12 cellular contexts compared by ENCODE assay signal in genomic region chr14:100212476-100213333, GRCh38. TPM values are rescaled to one million over a fixed set of nuclear protein-coding genes. Genes with fewer than 3 reads are reported as not detected.
DNase-seq lines count a peak whose midpoint lies in the region; ATAC-seq and TF ChIP-seq lines count a peak whose summit lies in the region.
"Had no signal": no experiment of that assay in that cellular context is flagged by ENCODE, and none has a peak within 500 bp of the region (broad histone marks: within the 10 kb centered on the region; RNA-seq: fewer than 3 reads in every experiment).

No MANE protein-coding gene starts in this region.

- peak overlapping the region; percentile 87 for H3K4me3 Mint-ChIP-seq in CD4-positive, alpha-beta T cell
- H3K4me3 Mint-ChIP-seq in naive B cell = peak overlapping the region in 7 of 8 donors; percentile 48 to 90 (median 73)

- peak overlapping the region; percentile 48 for H3K27ac ChIP-seq in CD4-positive, alpha-beta T cell (ENCODE audit: low read depth, low read length)
- H3K27ac ChIP-seq in HCT116 (ENCODE audit: low read depth, low read length) = peak overlapping the region; percentile 93; the same call in 1 of the 2 replicates

- no peak for ATAC-seq in CD4-positive, alpha-beta T cell (ENCODE audit: poor library complexity)
- ATAC-seq in HCT116 = no peak
- ATAC-seq in naive B cell (ENCODE audit: low read depth in 2 of 2) = no peak
- no peak for ATAC-seq in GM21447 (IDR thresholded peaks at IDR 0.05; ENCODE audit: unreplicated experiment)
- ATAC-seq: left cardiac atrium had no signal

- no peaks in the 10 kb centered on the region for H3K36me3 ChIP-seq in HCT116 (ENCODE audit: control insufficient read depth in 1 of 2, insufficient read depth in 2 of 2, low read length in 2 of 2)

- RAD21 ChIA-PET in HCT116 (lab: Charles Lee; ENCODE audit: low non-redundant PET in 1 of 2, low total read pairs in 2 of 2, uncharacterized antibody in 2 of 2, unreplicated experiment in 2 of 2) = no interaction called here

- H3K4me3 ChIP-seq in HCT116 (replicated peaks in 1 of 2; ENCODE audit: low read depth in 1 of 2, low read length in 2 of 2) = peak overlapping the region in 1 of 2 experiments; percentile 84; a peak in 1 of 4 replicates

- peak overlapping the region; percentile 97 for H3K9ac ChIP-seq in HCT116 (ENCODE audit: low read length)

- H3K4me2 ChIP-seq in HCT116 (ENCODE audit: low read length) = peak overlapping the region; percentile 91

- peaks cover 20 to 34% of the 10 kb centered on the region in 2 experiments for H3K4me1 ChIP-seq in HCT116 (ENCODE audit: control insufficient read depth in 1 of 2, insufficient read depth in 2 of 2, low read length in 2 of 2)

- no peaks in the 10 kb centered on the region for H3K27me3 Mint-ChIP-seq in CD4-positive, alpha-beta T cell
- no peaks in the 10 kb centered on the region for H3K27me3 Mint-ChIP-seq in naive B cell

- no peak for TF ChIP-seq RAD21 in HCT116 (IDR thresholded peaks at IDR 0.05; ENCODE audit: low read depth)

- H4K20me1 ChIP-seq in HCT116 (ENCODE audit: insufficient read depth) = no peaks in the 10 kb centered on the region

- no peaks in the 10 kb centered on the region for H3K9me3 ChIP-seq in CD4-positive, alpha-beta T cell (ENCODE audit: control insufficient read depth, low read length)
- H3K9me3 ChIP-seq in HCT116 (ENCODE audit: control insufficient read depth in 1 of 2, insufficient read depth in 1 of 2, low read depth in 1 of 2, low read length in 2 of 2) = no peaks in the 10 kb centered on the region

- BruUV-seq in HCT116 (replicated peaks; lab: Mats Ljungman, UMichigan) = no TSS peak

- no peak for DNase-seq in CD4-positive, alpha-beta T cell
- DNase-seq in HCT116 (ENCODE audit: low read depth, low spot score) = no peak
- peak; percentile 38 to 42 for DNase-seq in activated T-cell treated with anti-CD3 and anti-CD28 coated beads, Interleukin-2, amount 50 U/mL, for 48 hours
- DNase-seq in naive B cell = no peak
- DNase-seq in activated CD4-positive, CD25-positive, alpha-beta regulatory T cell (lab: John Stamatoyannopoulos, UW) = no peak
- DNase-seq in NCI-H2081 treated with DMSO at 0.1 percent for 48 hours (lab: John Stamatoyannopoulos, UW) = no peak
- DNase-seq in Kasumi-1 (lab: John Stamatoyannopoulos, UW) = no peak
- DNase-seq: amniotic stem cell, left cardiac atrium, NCI-H1417, SHP77 had no signal

- H3K27me3 ChIP-seq in CD4-positive, alpha-beta T cell (ENCODE audit: control insufficient read depth, insufficient read depth, low read length) = no peaks in the 10 kb centered on the region
- no peaks in the 10 kb centered on the region for H3K27me3 ChIP-seq in HCT116 (ENCODE audit: insufficient read depth, low read length)

- no peaks in the 10 kb centered on the region for H3K9me2 ChIP-seq in HCT116 (ENCODE audit: insufficient read depth)

- no peaks in the 10 kb centered on the region; the same call in 1 of the 2 replicates for H3K79me2 ChIP-seq in HCT116 (ENCODE audit: insufficient read depth, low read length)

- peak overlapping the region; percentile 91 for H3K27ac Mint-ChIP-seq in CD4-positive, alpha-beta T cell
- peak overlapping the region in 2 of 6 donors; percentile 51 to 53 for H3K27ac Mint-ChIP-seq in naive B cell

- CTCF ChIA-PET in CD4-positive, alpha-beta T cell (lab: Charles Lee) = interaction anchor here (0.8 to 4.5 kb wide), 4 partner anchors 11 to 34 kb away, joined by 3 to 22 read pairs (median 6); no protein-coding TSS in a partner anchor
- CTCF ChIA-PET in HCT116 (lab: Charles Lee) = interaction anchor here (1.3 kb wide), 1 partner anchor 19 kb away, joined by 4 read pairs; no protein-coding TSS in a partner anchor

- no peak for TF ChIP-seq CTCF in CD4-positive, alpha-beta T cell (IDR thresholded peaks at IDR 0.05)
- TF ChIP-seq CTCF in HCT116 (IDR thresholded peaks at IDR 0.05 in 2 of 3, conservative IDR thresholded peaks at IDR 0.05 in 1 of 3; ENCODE audit: borderline replicate concordance in 1 of 3, insufficient read depth in 1 of 3, low read depth in 2 of 3, low read length in 2 of 3) = no peak

- H3K4me1 Mint-ChIP-seq in CD4-positive, alpha-beta T cell (ENCODE audit: low read depth) = peaks cover 32% of the 10 kb centered on the region
- peaks cover 7 to 19% (median 15%) of the 10 kb centered on the region in 3 donors for H3K4me1 Mint-ChIP-seq in naive B cell

- H3K36me3 Mint-ChIP-seq in CD4-positive, alpha-beta T cell (ENCODE audit: low read depth) = no peaks in the 10 kb centered on the region
- no peaks in the 10 kb centered on the region for H3K36me3 Mint-ChIP-seq in naive B cell

- intact Hi-C loops in CD4-positive, alpha-beta T cell (cut with DNase I, micrococcal nuclease) = loop anchor here (1.0 to 10.0 kb wide), 3 partner anchors 9 to 528 kb away; partner anchors contain the start of gene CYP46A1 (in 1 of the 2)
- intact Hi-C loops in HCT116 (cut with micrococcal nuclease) = no loop called here

- H2AFZ ChIP-seq in HCT116 (ENCODE audit: low read depth, low read length, poor library complexity, severe bottlenecking) = no peak overlapping the region

- POLR2A ChIA-PET in CD4-positive, alpha-beta T cell (lab: Charles Lee) = interaction anchor here (0.9 to 7.1 kb wide), 6 partner anchors 8 to 242 kb away, joined by 3 to 98 read pairs (median 6); no protein-coding TSS in a partner anchor
- POLR2A ChIA-PET in HCT116 (lab: Charles Lee) = interaction anchor here (1.2 kb wide), 1 partner anchor 8 kb away, joined by 3 read pairs; no protein-coding TSS in a partner anchor

- H3K9me3 Mint-ChIP-seq in CD4-positive, alpha-beta T cell = no peaks in the 10 kb centered on the region
- H3K9me3 Mint-ChIP-seq in naive B cell = peaks cover 0 to under 1% (median 0%) of the 10 kb centered on the region in 7 donors

- TF ChIP-seq POLR2A in HCT116 (IDR thresholded peaks at IDR 0.05; ENCODE audit: borderline replicate concordance, extremely low read depth, insufficient read depth, insufficient read length) = no peak

TF ChIP-seq in HCT116, 20 proteins besides CTCF, POLR2A, EP300 and RAD21:
- TF ChIP-seq EGR1 (IDR thresholded peaks at IDR 0.05; ENCODE audit: low read depth) (no peak), POLR2AphosphoS5 (IDR thresholded peaks at IDR 0.05; ENCODE audit: low read depth, low read length) (peak; percentile 16; the same call in 1 of the 2 replicates)

RNA-seq across cellular contexts. Expression of gene YY1, which starts 26.2 kb away (rescaled TPM):
- total RNA-seq in CD4-positive, alpha-beta T cell = 10 to 100 TPM; 68.9 to 70.4 TPM
- total RNA-seq in HCT116 (2021; ENCODE audit: unreplicated experiment) = 111 TPM
- polyA plus RNA-seq in HCT116 (2012) = 37.0 and 40.0 TPM in 2 replicates
- 10 to 100 TPM; 12.7 to 25.0 (median 18.7) TPM for polyA plus RNA-seq in naive B cell (ENCODE audit: low read depth in 6 of 6)

RNA-seq across cellular contexts. Expression of gene DEGS2, which starts 53.3 kb away (rescaled TPM):
- total RNA-seq in CD4-positive, alpha-beta T cell = under 1 TPM in 1 of 2 experiments, not detected in 1; 0.11 TPM
- total RNA-seq in HCT116 (2021; ENCODE audit: unreplicated experiment) = 1.8 TPM
- polyA plus RNA-seq in HCT116 (2012) = 2.3 and 4.6 TPM in 2 replicates
- 1 to 10 TPM in 3 of 6 donors, under 1 TPM in 3; 0.29 to 3.6 (median 0.96) TPM for polyA plus RNA-seq in naive B cell (ENCODE audit: low read depth in 6 of 6)

Comparison
In these comparisons a context has a peak if more than half of its experiments do, and no peak if none do; other contexts are left out.
1. DNase-seq: peak in activated T-cell treated with anti-CD3 and anti-CD28 coated beads, Interleukin-2, amount 50 U/mL, for 48 hours (2 of 2); none in CD4-positive, alpha-beta T cell (0 of 10), HCT116 (single experiment), naive B cell (single experiment), activated CD4-positive, CD25-positive, alpha-beta regulatory T cell (0 of 4), NCI-H2081 treated with DMSO at 0.1 percent for 48 hours (single experiment) and Kasumi-1 (0 of 2).